8 cellular contexts compared by ENCODE assay signal in genomic region chr17:44066204-44066930, GRCh38. TPM values are rescaled to one million over a fixed set of nuclear protein-coding genes. Genes with fewer than 3 reads are reported as not detected.
DNase-seq lines count a peak whose midpoint lies in the region; ATAC-seq and TF ChIP-seq lines count a peak whose summit lies in the region.

LSM12 (minus strand) TSS chr17:44066671; CDS start chr17:44066587, 84 bp downstream.

- no peak for TF ChIP-seq EP300 in gastroesophageal sphincter (IDR thresholded peaks at IDR 0.05)

- H3K9me3 Mint-ChIP-seq in activated naive CD4-positive, alpha-beta T cell treated with anti-CD3 and anti-CD28 coated beads for 36 hours = no peaks in the 10 kb centered on the region

- peak; percentile 95 for DNase-seq in ELF-1 (ENCODE audit: low read depth, low spot score)
- peak; percentile 94 for DNase-seq in NAMALWA (ENCODE audit: low spot score)
- DNase-seq in SK-N-MC (ENCODE audit: low read depth, low spot score) = peak; percentile 50
- peak; percentile 92 for DNase-seq in activated naive CD4-positive, alpha-beta T cell treated with anti-CD3 and anti-CD28 coated beads for 36 hours

- H3K27ac Mint-ChIP-seq in activated naive CD4-positive, alpha-beta T cell treated with anti-CD3 and anti-CD28 coated beads for 36 hours = peak within 1 kb of the TSS; percentile 93

- ATAC-seq in gastroesophageal sphincter = peak; percentile 82

- H3K27ac ChIP-seq in HEK293 (ENCODE audit: extremely low read depth, low read depth, low read length) = peak within 1 kb of the TSS; percentile 97
- peak within 1 kb of the TSS; percentile 92 for H3K27ac ChIP-seq in SK-N-MC
- peak within 1 kb of the TSS; percentile 87 to 98 (median 96) for H3K27ac ChIP-seq in gastroesophageal sphincter
- H3K27ac ChIP-seq in neutrophil = peak within 1 kb of the TSS; percentile 93
- H3K27ac ChIP-seq in subcutaneous abdominal adipose tissue (ENCODE audit: low read depth, low read length) = peak within 1 kb of the TSS; percentile 88

- no peaks in the 10 kb centered on the region for H3K27me3 Mint-ChIP-seq in activated naive CD4-positive, alpha-beta T cell treated with anti-CD3 and anti-CD28 coated beads for 36 hours (ENCODE audit: low read depth)

- POLR2A ChIA-PET in HEK293 (lab: Yijun Ruan, JAX) = interaction anchor here (0.6 to 2.5 kb wide), 20 partner anchors 10 to 709 kb away, joined by 3 to 20 read pairs (median 3); partner anchors contain the start of genes HDAC5 and TMUB2

- H3K4me1 ChIP-seq in HEK293 (ENCODE audit: control insufficient read depth, insufficient read depth, low read length) = peaks cover 6% of the 10 kb centered on the region
- peaks cover 0 to 47% (median 10%) of the 10 kb centered on the region in 3 donors for H3K4me1 ChIP-seq in gastroesophageal sphincter
- H3K4me1 ChIP-seq in neutrophil (ENCODE audit: control insufficient read depth in 1 of 2, insufficient read depth in 1 of 2, low read depth in 1 of 2, low read length in 1 of 2) = peaks cover 38 to 39% of the 10 kb centered on the region in 2 experiments
- H3K4me1 ChIP-seq in subcutaneous abdominal adipose tissue (ENCODE audit: control insufficient read depth in 5 of 5, insufficient read depth in 5 of 5, low read length in 5 of 5) = peaks cover 3 to 37% (median 30%) of the 10 kb centered on the region in 5 donors

- peak; percentile 65 to 79 for TF ChIP-seq POLR2A in gastroesophageal sphincter (IDR thresholded peaks at IDR 0.05)

- H3K9me3 ChIP-seq in HEK293 (ENCODE audit: control insufficient read depth, insufficient read depth, low read depth, low read length) (no peaks in the 10 kb centered on the region), SK-N-MC (ENCODE audit: low read depth, low read length) (no peaks in the 10 kb centered on the region), gastroesophageal sphincter (no peaks in the 10 kb centered on the region), neutrophil (no peaks in the 10 kb centered on the region), subcutaneous abdominal adipose tissue (ENCODE audit: control insufficient read depth in 5 of 5, low read length in 5 of 5) (no peaks in the 10 kb centered on the region)

- H3K4me3 Mint-ChIP-seq in activated naive CD4-positive, alpha-beta T cell treated with anti-CD3 and anti-CD28 coated beads for 36 hours = peak within 1 kb of the TSS; percentile 92

- CTCF ChIA-PET in HEK293 (lab: Yijun Ruan, JAX) = interaction anchor here (0.6 to 1.2 kb wide), 8 partner anchors 16 to 123 kb away, joined by 3 to 6 read pairs (median 3); partner anchors contain the start of gene HDAC5
- CTCF ChIA-PET in activated naive CD4-positive, alpha-beta T cell treated with anti-CD3 and anti-CD28 coated beads for 36 hours (lab: Charles Lee) = interaction anchor here (1.0 to 1.1 kb wide), 2 partner anchors 25 to 57 kb away, joined by 4 read pairs; partner anchors contain the start of gene HDAC5

- no peaks in the 10 kb centered on the region for H3K27me3 ChIP-seq in gastroesophageal sphincter
- H3K27me3 ChIP-seq in neutrophil = no peaks in the 10 kb centered on the region
- H3K27me3 ChIP-seq in subcutaneous abdominal adipose tissue (ENCODE audit: control insufficient read depth in 5 of 5, insufficient read depth in 4 of 5, low read length in 5 of 5) = no peaks in the 10 kb centered on the region

- peak within 1 kb of the TSS; percentile 97 for H3K9ac ChIP-seq in SK-N-MC (ENCODE audit: insufficient read length)
- peak within 1 kb of the TSS; percentile 76 to 86 (median 80) for H3K9ac ChIP-seq in subcutaneous abdominal adipose tissue (ENCODE audit: low read length in 5 of 5)

- TF ChIP-seq CTCF in HEK293 (tag by site-specific recombination; IDR thresholded peaks at IDR 0.05) = no peak
- peak in 2 of 4 experiments; percentile 8 to 9 for TF ChIP-seq CTCF in gastroesophageal sphincter (IDR thresholded peaks at IDR 0.05)
- TF ChIP-seq CTCF in neutrophil (IDR thresholded peaks at IDR 0.05) = peak; percentile 49

- 0 to 4% methylated on average over 4 to 23 of the region's 65 CpGs for WGBS in gastroesophageal sphincter (ENCODE audit: low coverage in 1 of 2), 2 donors

- H3K4me3 ChIP-seq in HEK293 (ENCODE audit: low read depth, low read length) = peak within 1 kb of the TSS; percentile 95
- H3K4me3 ChIP-seq in SK-N-MC = peak within 1 kb of the TSS; percentile 97
- H3K4me3 ChIP-seq in gastroesophageal sphincter = peak within 1 kb of the TSS; percentile 63 to 84
- H3K4me3 ChIP-seq in neutrophil (ENCODE audit: low read depth in 1 of 2, low read length in 1 of 2) = peak within 1 kb of the TSS; percentile 81 to 82
- H3K4me3 ChIP-seq in subcutaneous abdominal adipose tissue (ENCODE audit: low read depth in 1 of 5, low read length in 5 of 5) = peak within 1 kb of the TSS; percentile 72 to 86 (median 78)

- intact Hi-C loops in activated naive CD4-positive, alpha-beta T cell treated with anti-CD3 and anti-CD28 coated beads for 36 hours (cut with micrococcal nuclease) = loop anchor here (1.0 to 5.0 kb wide), 5 partner anchors 44 to 281 kb away; partner anchors contain the start of genes GRN and HROB

- H3K36me3 ChIP-seq in HEK293 (ENCODE audit: control insufficient read depth in 2 of 2, insufficient read depth in 1 of 2, low read length in 2 of 2) (peaks cover 21 to 30% of the 10 kb centered on the region in 2 experiments), SK-N-MC (ENCODE audit: insufficient read depth, low read length) (peaks cover 26% of the 10 kb centered on the region), gastroesophageal sphincter (peaks cover 0 to 29% of the 10 kb centered on the region in 2 donors), neutrophil (peaks cover 18% of the 10 kb centered on the region), subcutaneous abdominal adipose tissue (ENCODE audit: control insufficient read depth in 5 of 5, insufficient read depth in 5 of 5, low read length in 5 of 5) (peaks cover 5 to 21% (median 14%) of the 10 kb centered on the region in 5 donors)

- peaks cover 61% of the 10 kb centered on the region for H3K4me1 Mint-ChIP-seq in activated naive CD4-positive, alpha-beta T cell treated with anti-CD3 and anti-CD28 coated beads for 36 hours (ENCODE audit: low read depth)

- peaks cover 23% of the 10 kb centered on the region for H3K36me3 Mint-ChIP-seq in activated naive CD4-positive, alpha-beta T cell treated with anti-CD3 and anti-CD28 coated beads for 36 hours (ENCODE audit: low read depth)

TF ChIP-seq in HEK293, 187 proteins besides CTCF, POLR2A, EP300 and RAD21 (continues in another document):
- TF ChIP-seq ZNF692 (tag by site-specific recombination; IDR thresholded peaks at IDR 0.05) = peak; percentile 63
- no peak for TF ChIP-seq ZNF311 (tag by site-specific recombination; IDR thresholded peaks at IDR 0.05; ENCODE audit: borderline replicate concordance)
- no peak for TF ChIP-seq ZNF26 (tag by site-specific recombination; IDR thresholded peaks at IDR 0.05)
- no peak for TF ChIP-seq ZNF19 (tag by site-specific recombination; IDR thresholded peaks at IDR 0.05; ENCODE audit: low read depth)
- peak; percentile 90 for TF ChIP-seq ZNF561 (tag by site-specific recombination; IDR thresholded peaks at IDR 0.05; ENCODE audit: borderline replicate concordance)
- TF ChIP-seq ZSCAN5A (tag by site-specific recombination; IDR thresholded peaks at IDR 0.05) = peak; percentile 70; the same call in 1 of the 2 replicates
- 0 out of 2 replicates have a peak, but pooled peaks have one; percentile 33 for TF ChIP-seq ZNF785 (tag by site-specific recombination; IDR thresholded peaks at IDR 0.05)
- TF ChIP-seq SP2 (tag by site-specific recombination; IDR thresholded peaks at IDR 0.05) = peak; percentile 44
- no peak for TF ChIP-seq RBAK (tag by site-specific recombination; IDR thresholded peaks at IDR 0.05)
- TF ChIP-seq ZNF114 (tag by site-specific recombination; IDR thresholded peaks at IDR 0.05) = no peak
- TF ChIP-seq ZNF664 (tag by site-specific recombination; IDR thresholded peaks at IDR 0.05) = no peak
- TF ChIP-seq ZNF677 (tag by site-specific recombination; IDR thresholded peaks at IDR 0.05) = no peak
- TF ChIP-seq ZNF629 (tag by site-specific recombination; IDR thresholded peaks at IDR 0.05) = no peak
- peak; percentile 43; the same call in 1 of the 2 replicates for TF ChIP-seq SP3 (tag by site-specific recombination; IDR thresholded peaks at IDR 0.05)

RNA-seq across cellular contexts. Expression of gene LSM12, which starts in this region (rescaled TPM):
- 10 to 100 TPM; 79.8 to 83.9 TPM for total RNA-seq in activated naive CD4-positive, alpha-beta T cell treated with anti-CD3 and anti-CD28 coated beads for 36 hours
- 10 to 100 TPM; 33.3 to 53.0 (median 41.1) TPM for total RNA-seq in gastroesophageal sphincter

Comparison
In these comparisons a context has a peak if more than half of its experiments do, and no peak if none do; other contexts are left out.
1. Peak in every context shown above with its lines: DNase-seq, ATAC-seq, H3K4me3 ChIP-seq and H3K27ac ChIP-seq.